ENCODE assay signal across 23 cellular contexts in the genomic region with DNA sequence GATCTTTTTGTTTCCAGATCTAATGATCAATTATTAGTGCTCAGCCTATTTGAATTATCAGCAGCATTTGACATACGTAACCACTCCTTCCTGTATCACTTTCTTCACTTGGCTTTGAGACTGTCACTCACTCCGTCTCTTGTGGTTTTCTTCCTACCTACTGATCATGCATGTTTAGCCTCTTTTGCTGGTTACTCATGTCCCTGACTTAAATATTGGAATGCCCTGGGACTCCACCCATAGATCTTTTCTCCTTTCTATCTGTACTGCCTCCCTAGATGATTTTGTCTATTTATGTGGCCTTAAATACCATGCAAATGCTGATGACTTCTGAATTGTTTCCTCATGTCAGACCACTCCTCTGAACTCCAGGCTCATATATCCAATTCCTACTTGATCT. TPM values are rescaled to one million over a fixed set of nuclear protein-coding genes. Genes with fewer than 3 reads are reported as not detected.
"Had no signal": no experiment of that assay in that cellular context is flagged by ENCODE, and none has a peak within 500 bp of the region (broad histone marks: within the 10 kb centered on the region; RNA-seq: fewer than 3 reads in every experiment).

No MANE protein-coding gene starts in this region.

- DNase-seq: activated CD4-positive, alpha-beta T cell treated with anti-CD3 and anti-CD28 coated beads, Interleukin-2, amount 10 ng/mL, durations not matched to agents 7 days and 5 days; activated CD8-positive, alpha-beta memory T cell treated with anti-CD3 and anti-CD28 coated beads, Interleukin-2, amount 10 ng/mL, durations not matched to agents 7 days and 5 days; activated CD8-positive, alpha-beta T cell treated with anti-CD3 and anti-CD28 coated beads for 36 hours; activated gamma-delta T cell; activated naive CD4-positive, alpha-beta T cell treated with anti-CD3 and anti-CD28 coated beads, Interleukin-2, amount 50 U/mL, for 16 hours; activated naive CD8-positive, alpha-beta T cell treated with anti-CD3 and anti-CD28 coated beads, Interleukin-2, amount 50 U/mL, for 24 hours; activated T-cell treated with anti-CD3 and anti-CD28 coated beads for 4 hours; colonic mucosa; endodermal cell; kidney glomerular epithelial cell; left ventricle myocardium inferior; naive thymus-derived CD8-positive, alpha-beta T cell; retina; sigmoid colon; stimulated activated CD4-positive, alpha-beta T cell treated with anti-CD3 and anti-CD28 coated beads, Interleukin-2, amount 100 ng/mL, for 48 hours; stimulated activated naive CD4-positive, alpha-beta T cell; T-helper 2 cell; testis had no signal

- H3K4me3 Mint-ChIP-seq: activated CD4-positive, alpha-beta T cell treated with anti-CD3 and anti-CD28 coated beads, Interleukin-2, amount 10 ng/mL, durations not matched to agents 7 days and 5 days; activated CD8-positive, alpha-beta memory T cell treated with anti-CD3 and anti-CD28 coated beads, Interleukin-2, amount 10 ng/mL, durations not matched to agents 7 days and 5 days; activated CD8-positive, alpha-beta T cell treated with anti-CD3 and anti-CD28 coated beads for 36 hours; activated naive CD8-positive, alpha-beta T cell treated with anti-CD3 and anti-CD28 coated beads, Interleukin-2, amount 50 U/mL, for 24 hours; activated T-helper 1 cell treated with anti-CD3 and anti-CD28 coated beads, Interleukin-12 subunit alpha, Interleukin-12 subunit beta, Interleukin-2, Interleukin-4 antibody, amounts not matched to agents 30 ng/mL and 10 ng/mL and 1 ng/mL, durations not matched to agents 14 hours and 24 hours and 36 hours; endodermal cell; mesothelial cell of epicardium; naive thymus-derived CD8-positive, alpha-beta T cell; type B pancreatic cell had no signal

- H3K36me3 Mint-ChIP-seq: activated CD8-positive, alpha-beta memory T cell treated with anti-CD3 and anti-CD28 coated beads, Interleukin-2, amount 10 ng/mL, durations not matched to agents 7 days and 5 days; mesothelial cell of epicardium; naive thymus-derived CD8-positive, alpha-beta T cell; type B pancreatic cell had no signal

- H3K27me3 Mint-ChIP-seq: progenitor cell of endocrine pancreas had no signal

- H3K27ac Mint-ChIP-seq: activated CD4-positive, alpha-beta T cell treated with anti-CD3 and anti-CD28 coated beads, Interleukin-2, amount 10 ng/mL, durations not matched to agents 7 days and 5 days; activated CD8-positive, alpha-beta memory T cell treated with anti-CD3 and anti-CD28 coated beads, Interleukin-2, amount 10 ng/mL, durations not matched to agents 7 days and 5 days; activated CD8-positive, alpha-beta T cell treated with anti-CD3 and anti-CD28 coated beads for 36 hours; activated naive CD8-positive, alpha-beta T cell treated with anti-CD3 and anti-CD28 coated beads, Interleukin-2, amount 50 U/mL, for 24 hours; activated T-helper 1 cell treated with anti-CD3 and anti-CD28 coated beads, Interleukin-12 subunit alpha, Interleukin-12 subunit beta, Interleukin-2, Interleukin-4 antibody, amounts not matched to agents 30 ng/mL and 10 ng/mL and 1 ng/mL, durations not matched to agents 14 hours and 24 hours and 36 hours; endodermal cell; mesothelial cell of epicardium; naive thymus-derived CD8-positive, alpha-beta T cell; progenitor cell of endocrine pancreas; type B pancreatic cell had no signal

- H3K4me1 Mint-ChIP-seq: activated CD4-positive, alpha-beta T cell treated with anti-CD3 and anti-CD28 coated beads, Interleukin-2, amount 10 ng/mL, durations not matched to agents 7 days and 5 days; activated CD8-positive, alpha-beta memory T cell treated with anti-CD3 and anti-CD28 coated beads, Interleukin-2, amount 10 ng/mL, durations not matched to agents 7 days and 5 days; activated naive CD8-positive, alpha-beta T cell treated with anti-CD3 and anti-CD28 coated beads, Interleukin-2, amount 50 U/mL, for 24 hours; endodermal cell; mesothelial cell of epicardium; naive thymus-derived CD8-positive, alpha-beta T cell had no signal

- H3K9me3 Mint-ChIP-seq: activated CD4-positive, alpha-beta T cell treated with anti-CD3 and anti-CD28 coated beads, Interleukin-2, amount 10 ng/mL, durations not matched to agents 7 days and 5 days; activated naive CD8-positive, alpha-beta T cell treated with anti-CD3 and anti-CD28 coated beads, Interleukin-2, amount 50 U/mL, for 24 hours; endodermal cell; type B pancreatic cell had no signal

RNA-seq across cellular contexts. Expression of a gene that starts 57.7 kb away (rescaled TPM):
- total RNA-seq: foreskin keratinocyte had no signal
- polyA plus RNA-seq: foreskin keratinocyte had no signal
